Comparison of ENCODE assay signal across 10 cellular contexts in the genomic region with DNA sequence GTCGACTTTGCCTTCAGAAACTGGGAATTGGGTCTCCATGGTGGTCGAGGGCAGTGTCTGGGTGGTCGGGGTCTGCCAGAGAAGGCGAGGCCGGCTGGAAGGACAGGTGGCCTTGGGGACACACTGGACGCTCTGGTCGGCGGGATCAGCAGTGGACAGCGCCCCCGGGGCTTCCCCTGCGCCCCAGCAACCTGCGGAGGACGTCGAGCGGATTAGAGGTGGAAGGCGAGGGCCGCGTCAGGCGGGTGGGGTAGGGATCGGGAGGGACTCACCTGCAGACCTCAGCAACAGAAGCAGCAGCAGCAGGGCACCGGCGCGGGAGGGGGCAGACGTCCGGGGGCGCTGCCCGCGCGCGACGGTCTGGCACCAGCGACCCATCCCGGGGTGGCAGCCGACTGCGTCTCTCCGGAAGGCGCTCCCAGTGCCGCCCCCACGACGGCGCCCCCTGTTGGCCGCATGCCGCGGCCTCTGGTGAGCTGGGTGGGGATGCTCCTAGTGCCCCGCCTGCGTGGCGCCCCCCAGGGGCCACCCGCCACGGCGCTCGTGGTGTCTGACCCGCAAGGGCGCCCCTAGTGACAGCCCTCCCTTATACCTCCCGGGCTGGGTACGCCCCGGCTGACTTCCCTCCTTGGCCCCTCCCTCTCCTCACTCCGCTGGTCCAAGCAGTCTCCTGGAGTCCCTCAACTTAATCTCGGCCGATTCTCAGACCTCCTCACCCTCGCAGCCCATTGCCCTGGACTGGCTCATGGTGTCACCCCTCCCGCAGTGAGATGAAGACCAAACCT. TPM values are rescaled to one million over a fixed set of nuclear protein-coding genes. Genes with fewer than 3 reads are reported as not detected.
DNase-seq lines count a peak whose midpoint lies in the region; ATAC-seq, FAIRE-seq and TF ChIP-seq lines count a peak whose summit lies in the region.
"Had no signal": no experiment of that assay in that cellular context is flagged by ENCODE, and none has a peak within 500 bp of the region (broad histone marks: within the 10 kb centered on the region; RNA-seq: fewer than 3 reads in every experiment).

A gene with protein sequence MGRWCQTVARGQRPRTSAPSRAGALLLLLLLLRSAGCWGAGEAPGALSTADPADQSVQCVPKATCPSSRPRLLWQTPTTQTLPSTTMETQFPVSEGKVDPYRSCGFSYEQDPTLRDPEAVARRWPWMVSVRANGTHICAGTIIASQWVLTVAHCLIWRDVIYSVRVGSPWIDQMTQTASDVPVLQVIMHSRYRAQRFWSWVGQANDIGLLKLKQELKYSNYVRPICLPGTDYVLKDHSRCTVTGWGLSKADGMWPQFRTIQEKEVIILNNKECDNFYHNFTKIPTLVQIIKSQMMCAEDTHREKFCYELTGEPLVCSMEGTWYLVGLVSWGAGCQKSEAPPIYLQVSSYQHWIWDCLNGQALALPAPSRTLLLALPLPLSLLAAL (minus strand): TSS at position 423 of the 785 bp plus-strand sequence. CDS start 45 bp downstream, at position 378.

- DNase-seq in heart left ventricle: peak in 1 of 5 donors; percentile 64
- no peak for DNase-seq in left cardiac atrium
- peak; percentile 24 for DNase-seq in activated CD4-positive, alpha-beta memory T cell treated with anti-CD3 and anti-CD28 coated beads, Interleukin-2, amount 10 ng/mL, durations not matched to agents 7 days and 5 days
- DNase-seq in left lobe of liver (ENCODE audit: low spot score): peak; percentile 43
- DNase-seq in urothelium cell line (ENCODE audit: low spot score): peak; percentile 36
- no peak for DNase-seq in uterus
- DNase-seq in NCI-H2171 (lab: John Stamatoyannopoulos, UW): no peak
- DNase-seq: HCEC 1CT had no signal

- peaks cover 4% of the 10 kb centered on the region for H3K9me3 Mint-ChIP-seq in activated CD4-positive, alpha-beta memory T cell treated with anti-CD3 and anti-CD28 coated beads, Interleukin-2, amount 10 ng/mL, durations not matched to agents 7 days and 5 days

- intact Hi-C loops in heart left ventricle (cut with DNase I): loop anchor here in 1 of 10 donors (10.0 kb wide), 1 partner anchor 117 kb away; no protein-coding TSS in a partner anchor
- intact Hi-C loops in left cardiac atrium (cut with DNase I): no loop called here
- intact Hi-C loops in uterus (cut with DNase I; ENCODE audit: low total_unique reads): no loop called here

- TF ChIP-seq POLR2A in heart left ventricle (IDR thresholded peaks at IDR 0.05) (no peak), uterus (IDR thresholded peaks at IDR 0.05) (no peak)

- H3K9me3 ChIP-seq in heart left ventricle: peaks cover 0 to 3% (median 0%) of the 10 kb centered on the region in 12 donors
- no peaks in the 10 kb centered on the region for H3K9me3 ChIP-seq in uterus

- no peak within 1 kb of the TSS for H3K4me3 ChIP-seq in heart left ventricle
- H3K4me3 ChIP-seq in uterus: no peak within 1 kb of the TSS

- CTCF ChIA-PET in activated CD4-positive, alpha-beta memory T cell treated with anti-CD3 and anti-CD28 coated beads, Interleukin-2, amount 10 ng/mL, durations not matched to agents 7 days and 5 days (lab: Charles Lee): no interaction called here

- H3K36me3 Mint-ChIP-seq in activated CD4-positive, alpha-beta memory T cell treated with anti-CD3 and anti-CD28 coated beads, Interleukin-2, amount 10 ng/mL, durations not matched to agents 7 days and 5 days (ENCODE audit: low read depth): no peaks in the 10 kb centered on the region

- no peak within 1 kb of the TSS for H3K4me3 Mint-ChIP-seq in activated CD4-positive, alpha-beta memory T cell treated with anti-CD3 and anti-CD28 coated beads, Interleukin-2, amount 10 ng/mL, durations not matched to agents 7 days and 5 days

- peaks cover 0 to 16% (median 5%) of the 10 kb centered on the region in 9 donors for H3K27me3 ChIP-seq in heart left ventricle
- no peaks in the 10 kb centered on the region for H3K27me3 ChIP-seq in uterus

- H3K27ac ChIP-seq in heart left ventricle: no peak within 1 kb of the TSS
- H3K27ac ChIP-seq in uterus: no peak within 1 kb of the TSS

- TF ChIP-seq CTCF in heart left ventricle (IDR thresholded peaks at IDR 0.05) (peak in 7 of 12 donors; percentile 13 to 41 (median 21)), uterus (IDR thresholded peaks at IDR 0.05) (no peak)

- ATAC-seq in heart left ventricle (peak in 1 of 4 donors; percentile 8), left cardiac atrium (no peak), left lobe of liver (no peak), HG03354 (IDR thresholded peaks at IDR 0.05; ENCODE audit: poor library complexity, severe bottlenecking, unreplicated experiment) (no peak)

- 42 to 63% (median 53%) methylated on average over 24 to 61 of the region's 61 CpGs for WGBS in heart left ventricle, 4 donors

- POLR2A ChIA-PET in activated CD4-positive, alpha-beta memory T cell treated with anti-CD3 and anti-CD28 coated beads, Interleukin-2, amount 10 ng/mL, durations not matched to agents 7 days and 5 days (lab: Charles Lee): no interaction called here

- H3K27me3 Mint-ChIP-seq in activated CD4-positive, alpha-beta memory T cell treated with anti-CD3 and anti-CD28 coated beads, Interleukin-2, amount 10 ng/mL, durations not matched to agents 7 days and 5 days: peaks cover 10% of the 10 kb centered on the region

- H3K4me1 Mint-ChIP-seq in activated CD4-positive, alpha-beta memory T cell treated with anti-CD3 and anti-CD28 coated beads, Interleukin-2, amount 10 ng/mL, durations not matched to agents 7 days and 5 days: no peaks in the 10 kb centered on the region

- no peak for FAIRE-seq in urothelium cell line (lab: Jason Lieb, UNC)

- no peak within 1 kb of the TSS for H3K27ac Mint-ChIP-seq in activated CD4-positive, alpha-beta memory T cell treated with anti-CD3 and anti-CD28 coated beads, Interleukin-2, amount 10 ng/mL, durations not matched to agents 7 days and 5 days

- H3K4me1 ChIP-seq in heart left ventricle (peaks cover 0 to 7% (median 0%) of the 10 kb centered on the region in 12 donors), uterus (no peaks in the 10 kb centered on the region)

- no peaks in the 10 kb centered on the region for H3K36me3 ChIP-seq in heart left ventricle
- no peaks in the 10 kb centered on the region for H3K36me3 ChIP-seq in uterus

RNA-seq across cellular contexts. Expression of the gene that starts here (rescaled TPM):
- under 1 TPM in 7 of 9 donors, not detected in 2; 0.23 to 0.65 (median 0.35) TPM for total RNA-seq in heart left ventricle
- polyA plus RNA-seq in heart left ventricle: under 1 TPM; 0.06 to 0.46 TPM
- not detected for total RNA-seq in left cardiac atrium
- total RNA-seq in activated CD4-positive, alpha-beta memory T cell treated with anti-CD3 and anti-CD28 coated beads, Interleukin-2, amount 10 ng/mL, durations not matched to agents 7 days and 5 days: not detected
- total RNA-seq in left lobe of liver: 0.13 TPM
- total RNA-seq in uterus: under 1 TPM in 2 of 4 donors, not detected in 2; 0.21 to 0.55 TPM
- total RNA-seq: mononuclear cell had no signal

Comparison
In these comparisons a context has a peak if more than half of its experiments do, and no peak if none do; other contexts are left out.
1. Peak in DNase-seq in activated CD4-positive, alpha-beta memory T cell treated with anti-CD3 and anti-CD28 coated beads, Interleukin-2, amount 10 ng/mL, durations not matched to agents 7 days and 5 days; RNA of the gene not detected or under 1 TPM.
2. Peak in DNase-seq in left lobe of liver; RNA of the gene not detected or under 1 TPM.
3. CTCF ChIP-seq: peak in heart left ventricle (7 of 12); none in uterus (0 of 4).